9 cellular contexts compared by ENCODE assay signal in genomic region chr3:111967071-111967470, GRCh38. TPM values are rescaled to one million over a fixed set of nuclear protein-coding genes. Genes with fewer than 3 reads are reported as not detected.
DNase-seq lines count a peak whose midpoint lies in the region; ATAC-seq, FAIRE-seq and TF ChIP-seq lines count a peak whose summit lies in the region.
"Had no signal": no experiment of that assay in that cellular context is flagged by ENCODE, and none has a peak within 500 bp of the region (broad histone marks: within the 10 kb centered on the region; RNA-seq: fewer than 3 reads in every experiment).

No MANE protein-coding gene starts in this region.

- POLR2A ChIA-PET in K562 (lab: Yijun Ruan, JAX) = no interaction called here
- POLR2A ChIA-PET in HepG2 (lab: Yijun Ruan, JAX) = interaction anchor here (2.0 kb wide), 1 partner anchor 12 kb away, joined by 8 read pairs; the partner anchor contains the start of gene ABHD10

- no peak overlapping the region; the same call in 1 of the 2 replicates for H2AFZ ChIP-seq in Karpas-422 (ENCODE audit: low read length)
- no peak overlapping the region for H2AFZ ChIP-seq in K562 (ENCODE audit: low read depth, low read length)
- H2AFZ ChIP-seq in HepG2 (ENCODE audit: low read length) = no peak overlapping the region

- H3K36me3 ChIP-seq in Karpas-422 (ENCODE audit: insufficient read depth, low read length) = no peaks in the 10 kb centered on the region
- H3K36me3 ChIP-seq in K562 (ENCODE audit: control insufficient read depth, insufficient read depth, low read length) = no peaks in the 10 kb centered on the region
- H3K36me3 ChIP-seq in HepG2 (replicated peaks in 1 of 2; ENCODE audit: control insufficient read depth in 1 of 2, insufficient read depth in 2 of 2, low read length in 2 of 2) = peaks cover 4 to 5% of the 10 kb centered on the region in 2 experiments; a peak in 3 of 5 replicates
- H3K36me3 ChIP-seq in thyroid gland = no peaks in the 10 kb centered on the region

- no peak for TF ChIP-seq EP300 in K562 (IDR thresholded peaks at IDR 0.05; ENCODE audit: low read length)
- TF ChIP-seq EP300 in HepG2 (IDR thresholded peaks at IDR 0.05; ENCODE audit: low read depth in 2 of 2, low read length in 2 of 2) = no peak
- no peak for TF ChIP-seq EP300 in HepG2 (CRISPR knock-in tag; IDR thresholded peaks at IDR 0.05; ENCODE audit: borderline replicate concordance)

- H3K4me1 ChIP-seq in Karpas-422 (ENCODE audit: low read length) (peaks cover 30% of the 10 kb centered on the region), K562 (replicated peaks in 1 of 2; ENCODE audit: control insufficient read depth in 2 of 2, insufficient read depth in 2 of 2, low read length in 2 of 2) (no peaks in the 10 kb centered on the region), HepG2 (ENCODE audit: insufficient read depth, low read length) (peaks cover 10% of the 10 kb centered on the region), thyroid gland (peaks cover 24 to 36% of the 10 kb centered on the region in 2 donors)

- H3K9me3 ChIP-seq in Karpas-422 (ENCODE audit: low read length) (no peaks in the 10 kb centered on the region), K562 (replicated peaks; ENCODE audit: control insufficient read depth, insufficient read depth, low read depth, low read length) (no peaks in the 10 kb centered on the region), HepG2 (ENCODE audit: low read length) (no peaks in the 10 kb centered on the region), thyroid gland (no peaks in the 10 kb centered on the region)
- H3K9me3 ChIP-seq: mucosa of descending colon had no signal

- H3K9me2 ChIP-seq in Karpas-422 (replicated peaks; ENCODE audit: insufficient read depth, low read length) = no peaks in the 10 kb centered on the region

- H3K27me3 ChIP-seq in Karpas-422 (ENCODE audit: low read length) = no peaks in the 10 kb centered on the region
- no peaks in the 10 kb centered on the region; a peak in 2 of 5 replicates for H3K27me3 ChIP-seq in K562 (ENCODE audit: control insufficient read depth in 2 of 2, insufficient read depth in 2 of 2, low read length in 2 of 2)
- no peaks in the 10 kb centered on the region for H3K27me3 ChIP-seq in HepG2 (ENCODE audit: control insufficient read depth in 1 of 2, insufficient read depth in 2 of 2, low read length in 2 of 2)
- no peaks in the 10 kb centered on the region for H3K27me3 ChIP-seq in thyroid gland

- ATAC-seq in K562 (no peak), HepG2 (no peak; the same call in 2 of the 3 replicates), GM21447 (IDR thresholded peaks at IDR 0.05; ENCODE audit: unreplicated experiment) (no peak)

- H3K4me3 ChIP-seq in Karpas-422 (ENCODE audit: low read length) (no peak overlapping the region), K562 (no peak overlapping the region), HepG2 (replicated peaks in 1 of 3; ENCODE audit: insufficient read depth in 1 of 3, low read depth in 2 of 3, low read length in 3 of 3) (no peak overlapping the region), thyroid gland (replicated peaks in 1 of 3) (no peak overlapping the region)
- H3K4me3 ChIP-seq: mucosa of descending colon had no signal

- H3K4me2 ChIP-seq in Karpas-422 (ENCODE audit: low read depth, low read length, poor library complexity, severe bottlenecking) = peak overlapping the region; percentile 53
- no peak overlapping the region for H3K4me2 ChIP-seq in K562 (ENCODE audit: insufficient read depth, low read length)
- no peak overlapping the region for H3K4me2 ChIP-seq in HepG2 (ENCODE audit: low read depth, low read length)

- TF ChIP-seq POLR2A in K562 (conservative IDR thresholded peaks at IDR 0.05) = no peak
- no peak for TF ChIP-seq POLR2A in HepG2 (IDR thresholded peaks at IDR 0.05; ENCODE audit: insufficient read depth in 1 of 2, low read depth in 2 of 2, low read length in 2 of 2)
- TF ChIP-seq POLR2A in thyroid gland (IDR thresholded peaks at IDR 0.05) = no peak

- TF ChIP-seq RAD21 in K562 (CRISPR knock-in tag; conservative IDR thresholded peaks at IDR 0.05 in 1 of 2, IDR thresholded peaks at IDR 0.05 in 1 of 2) (no peak), HepG2 (CRISPR knock-in tag; IDR thresholded peaks at IDR 0.05) (no peak)

- H3K27ac ChIP-seq in Karpas-422 (ENCODE audit: low read length) = no peak overlapping the region
- H3K27ac ChIP-seq in K562 (ENCODE audit: extremely low read depth, low read depth, low read length) = no peak overlapping the region
- no peak overlapping the region for H3K27ac ChIP-seq in HepG2 (ENCODE audit: extremely low read length, insufficient read depth, low read length)
- peak overlapping the region; percentile 6 to 61 (median 29) for H3K27ac ChIP-seq in thyroid gland

- DNase-seq in Karpas-422 (no peak), K562 (ENCODE audit: extremely low read depth in 1 of 4, low spot score in 3 of 4) (no peak), HepG2 (ENCODE audit: low spot score) (no peak), thyroid gland (no peak), glomerular visceral epithelial cell (ENCODE audit: extremely low spot score) (no peak), NCI-H2227 (lab: John Stamatoyannopoulos, UW; ENCODE audit: unreplicated experiment) (no peak)

- H4K20me1 ChIP-seq in Karpas-422 (ENCODE audit: insufficient read depth, low read depth, low read length) = no peaks in the 10 kb centered on the region
- no peaks in the 10 kb centered on the region for H4K20me1 ChIP-seq in K562 (replicated peaks; ENCODE audit: control insufficient read depth, insufficient read depth, low read length)
- H4K20me1 ChIP-seq in HepG2 (ENCODE audit: insufficient read depth, low read length) = no peaks in the 10 kb centered on the region

- H3K9me1 ChIP-seq in K562 (ENCODE audit: control insufficient read depth, insufficient read depth, low read length) = no peaks in the 10 kb centered on the region

- FAIRE-seq in K562 (lab: Jason Lieb, UNC) = no peak
- no peak for FAIRE-seq in HepG2 (lab: Jason Lieb, UNC)

- TF ChIP-seq CTCF in K562 (IDR thresholded peaks at IDR 0.05 in 2 of 3, conservative IDR thresholded peaks at IDR 0.05 in 1 of 3; ENCODE audit: insufficient read depth in 2 of 3, low read depth in 1 of 3, low read length in 3 of 3) (no peak), HepG2 (CRISPR knock-in tag; IDR thresholded peaks at IDR 0.05) (no peak), thyroid gland (IDR thresholded peaks at IDR 0.05) (no peak)

- intact Hi-C loops in K562 (cut with micrococcal nuclease) = loop anchor here (1.0 kb wide), 1 partner anchor 250 kb away; no protein-coding TSS in a partner anchor
- intact Hi-C loops in HepG2 (cut with micrococcal nuclease; ENCODE audit: unreplicated experiment) = loop anchor here (1.0 kb wide), 4 partner anchors 72 to 298 kb away; no protein-coding TSS in a partner anchor
- intact Hi-C loops in thyroid gland (cut with DNase I) = loop anchor here (5.0 kb wide), 1 partner anchor 250 kb away; no protein-coding TSS in a partner anchor

- CTCF ChIA-PET in K562 (lab: Yijun Ruan, JAX; ENCODE audit: low intra/inter-chr PET ratio) = interaction anchor here (0.6 to 2.1 kb wide), 4 partner anchors 249 to 682 kb away, joined by 4 to 8 read pairs (median 6); no protein-coding TSS in a partner anchor
- CTCF ChIA-PET in HepG2 (lab: Yijun Ruan, JAX; ENCODE audit: low intra/inter-chr PET ratio, low total read pairs) = interaction anchor here (1.6 to 6.1 kb wide), 3 partner anchors 72 to 298 kb away, joined by 6 to 79 read pairs (median 9); no protein-coding TSS in a partner anchor

- WGBS in K562 (ENCODE audit: insufficient coverage, low coverage, missing lambda C conversion rate) = 5% methylated on average over 3 of the region's 3 CpGs
- 29% methylated on average over 3 of the region's 3 CpGs for WGBS in HepG2 (ENCODE audit: low lambda C conversion rate)
- WGBS in thyroid gland, 2 donors = 44 to 45% methylated on average over 3 of the region's 3 CpGs

- H3K9ac ChIP-seq in Karpas-422 (ENCODE audit: low read length) (no peak overlapping the region), K562 (ENCODE audit: insufficient read depth in 1 of 2, low read depth in 2 of 2, low read length in 2 of 2) (no peak overlapping the region), HepG2 (ENCODE audit: insufficient read depth, low read depth, low read length) (no peak overlapping the region)

- BruUV-seq in K562 (replicated peaks; lab: Mats Ljungman, UMichigan) = no TSS peak
- no TSS peak for BruUV-seq in HepG2 (replicated peaks; lab: Mats Ljungman, UMichigan)

- H3K79me2 ChIP-seq in Karpas-422 (ENCODE audit: low read length) (no peaks in the 10 kb centered on the region), K562 (ENCODE audit: control insufficient read depth, insufficient read depth, low read length) (no peaks in the 10 kb centered on the region), HepG2 (ENCODE audit: insufficient read depth, low read length) (no peaks in the 10 kb centered on the region)

- in situ Hi-C loops in K562 (cut with MboI) (no loop called here), HepG2 (cut with HindIII; ENCODE audit: extremely low pct_ligation_motif_present, low pct_unique_long_range_greater_than_20kb) (no loop called here)

RNA-seq across cellular contexts. Expression of gene ABHD10, which starts 11.8 kb away (rescaled TPM):
- 20.0 and 52.4 TPM in 2 replicates for total RNA-seq in Karpas-422 (2014; rRNA removed; shearing (Covaris generic); ENCODE audit: low replicate concordance)
- total RNA-seq in K562 (2011; cell fraction: chromatin; rRNA removed; ENCODE audit: low replicate concordance) = 5.6 and 18.7 TPM in 2 replicates
- total RNA-seq in K562 (2011; cell fraction: nucleolus; rRNA removed) = 3.6 and 4.3 TPM in 2 replicates
- total RNA-seq in K562 (2011; cell fraction: nucleoplasm; rRNA removed) = 8.4 and 15.9 TPM in 2 replicates
- 10.1 and 11.4 TPM in 2 replicates for total RNA-seq in K562 (2014; rRNA removed)
- total RNA-seq in K562 (2014; rRNA removed; fragmentation: Illumina TruSeq; extraction: Trizol) = 14.8 and 17.5 TPM in 2 replicates
- 12.7 and 14.1 TPM in 2 replicates for total RNA-seq in K562 (2015; rRNA removed; fragmentation: Illumina TruSeq; extraction: Trizol)
- 17.4 and 19.5 TPM in 2 replicates for total RNA-seq in K562 (2021)
- 29.5 and 29.7 TPM in 2 replicates for polyA plus RNA-seq in K562 (2011; rRNA removed)
- polyA plus RNA-seq in K562 (2011; cell fraction: cytosol; rRNA removed) = 6.8 and 11.7 TPM in 2 replicates
- polyA plus RNA-seq in K562 (2011; cell fraction: nucleus; rRNA removed) = 10.6 and 15.1 TPM in 2 replicates
- polyA plus RNA-seq in K562 (2012) = 10.8 and 12.4 TPM in 2 replicates
- 11.5 and 15.8 TPM in 2 replicates for polyA plus RNA-seq in K562 (2014; fragmentation: Illumina TruSeq; extraction: Trizol)
- 1 to 10 TPM; 6.1 to 9.9 TPM for polyA plus RNA-seq in K562 (2014; fragmentation: Nextera tagmentation; extraction: Ambion mirVana)
- polyA plus RNA-seq in K562 (2014; rRNA removed) = 11.5 and 11.8 TPM in 2 replicates
- polyA minus RNA-seq in K562 (2011; rRNA and poly(A)+ RNA removed) = 40.5 and 49.7 TPM in 2 replicates
- polyA minus RNA-seq in K562 (2011; cell fraction: cytosol; rRNA and poly(A)+ RNA removed) = 10.4 and 14.7 TPM in 2 replicates
- polyA minus RNA-seq in K562 (2011; cell fraction: nucleus; rRNA and poly(A)+ RNA removed) = 7.8 and 16.7 TPM in 2 replicates
- total RNA-seq in HepG2 (2016; rRNA removed; fragmentation: Illumina TruSeq; extraction: Trizol) = 50.2 and 84.8 TPM in 2 replicates
- 3.8 and 4.5 TPM in 2 replicates for total RNA-seq in HepG2 (2016; cell fraction: cytosol; rRNA removed; fragmentation: Illumina TruSeq; extraction: Trizol; ENCODE audit: low read depth)
- 50.2 and 84.9 TPM in 2 replicates for total RNA-seq in HepG2 (2016; cell fraction: insoluble cytoplasmic fraction; rRNA removed; fragmentation: Illumina TruSeq; extraction: Trizol)
- total RNA-seq in HepG2 (2016; cell fraction: membrane; rRNA removed; fragmentation: Illumina TruSeq; extraction: Trizol) = 13.5 and 16.1 TPM in 2 replicates
- 27.8 and 30.5 TPM in 2 replicates for total RNA-seq in HepG2 (2016; cell fraction: nucleus; rRNA removed; fragmentation: Illumina TruSeq; extraction: Trizol)
- polyA plus RNA-seq in HepG2 (2011; rRNA removed) = 16.7 and 22.8 TPM in 2 replicates
- 9.7 and 13.8 TPM in 2 replicates for polyA plus RNA-seq in HepG2 (2011; cell fraction: cytosol; rRNA removed)
- 7.1 and 8.8 TPM in 2 replicates for polyA plus RNA-seq in HepG2 (2011; cell fraction: nucleus; rRNA removed)
- polyA plus RNA-seq in HepG2 (2012) = 16.3 and 20.8 TPM in 2 replicates
- 2.6 and 3.0 TPM in 2 replicates for polyA plus RNA-seq in HepG2 (2016; cell fraction: cytosol; fragmentation: Illumina TruSeq; extraction: Trizol; ENCODE audit: low read depth)
- 62.4 and 64.2 TPM in 2 replicates for polyA plus RNA-seq in HepG2 (2016; cell fraction: insoluble cytoplasmic fraction; fragmentation: Illumina TruSeq; extraction: Trizol; ENCODE audit: low read depth)
- polyA plus RNA-seq in HepG2 (2016; cell fraction: membrane; fragmentation: Illumina TruSeq; extraction: Trizol; ENCODE audit: low read depth) = 7.6 and 8.6 TPM in 2 replicates
- polyA plus RNA-seq in HepG2 (2016; cell fraction: nucleus; fragmentation: Illumina TruSeq; extraction: Trizol; ENCODE audit: insufficient read depth, low read depth) = 33.2 and 36.3 TPM in 2 replicates
- 18.4 and 19.3 TPM in 2 replicates for polyA minus RNA-seq in HepG2 (2011; rRNA and poly(A)+ RNA removed; ENCODE audit: low replicate concordance)
- polyA minus RNA-seq in HepG2 (2011; cell fraction: cytosol; rRNA and poly(A)+ RNA removed) = 20.8 and 25.8 TPM in 2 replicates
- 22.8 and 24.7 TPM in 2 replicates for polyA minus RNA-seq in HepG2 (2011; cell fraction: nucleus; rRNA and poly(A)+ RNA removed)
- 10 to 100 TPM; 40.8 to 54.9 (median 50.6) TPM for total RNA-seq in thyroid gland

RNA-seq across cellular contexts. Expression of gene TAGLN3, which starts 31.7 kb away (rescaled TPM):
- total RNA-seq in Karpas-422 (2014; rRNA removed; shearing (Covaris generic); ENCODE audit: low replicate concordance) = not detected in 2 replicates
- total RNA-seq in K562 (2011; cell fraction: chromatin; rRNA removed; ENCODE audit: low replicate concordance) = not detected in 2 replicates
- not detected in 2 replicates for total RNA-seq in K562 (2011; cell fraction: nucleolus; rRNA removed)
- total RNA-seq in K562 (2011; cell fraction: nucleoplasm; rRNA removed) = not detected in 2 replicates
- not detected in 2 replicates for total RNA-seq in K562 (2014; rRNA removed)
- total RNA-seq in K562 (2014; rRNA removed; fragmentation: Illumina TruSeq; extraction: Trizol) = not detected in 2 replicates
- total RNA-seq in K562 (2015; rRNA removed; fragmentation: Illumina TruSeq; extraction: Trizol) = not detected in 2 replicates
- total RNA-seq in K562 (2021) = not detected in 2 replicates
- 0.06 TPM in 1 of 2 replicates, not detected in the other for polyA plus RNA-seq in K562 (2011; rRNA removed)
- 0.09 and 0.15 TPM in 2 replicates for polyA plus RNA-seq in K562 (2011; cell fraction: cytosol; rRNA removed)
- polyA plus RNA-seq in K562 (2011; cell fraction: nucleus; rRNA removed) = 0.30 TPM in 1 of 2 replicates, not detected in the other
- polyA plus RNA-seq in K562 (2012) = not detected in 2 replicates
- polyA plus RNA-seq in K562 (2014; fragmentation: Illumina TruSeq; extraction: Trizol) = not detected in 2 replicates
- polyA plus RNA-seq in K562 (2014; fragmentation: Nextera tagmentation; extraction: Ambion mirVana) = under 1 TPM in 1 of 2 experiments, not detected in 1; 0.06 TPM
- polyA plus RNA-seq in K562 (2014; rRNA removed) = not detected in 2 replicates
- polyA minus RNA-seq in K562 (2011; rRNA and poly(A)+ RNA removed) = not detected in 2 replicates
- not detected in 2 replicates for polyA minus RNA-seq in K562 (2011; cell fraction: cytosol; rRNA and poly(A)+ RNA removed)
- not detected in 2 replicates for polyA minus RNA-seq in K562 (2011; cell fraction: nucleus; rRNA and poly(A)+ RNA removed)
- total RNA-seq in HepG2 (2016; rRNA removed; fragmentation: Illumina TruSeq; extraction: Trizol) = 0.80 and 0.91 TPM in 2 replicates
- total RNA-seq in HepG2 (2016; cell fraction: cytosol; rRNA removed; fragmentation: Illumina TruSeq; extraction: Trizol; ENCODE audit: low read depth) = 0.40 and 0.71 TPM in 2 replicates
- 0.43 and 0.77 TPM in 2 replicates for total RNA-seq in HepG2 (2016; cell fraction: insoluble cytoplasmic fraction; rRNA removed; fragmentation: Illumina TruSeq; extraction: Trizol)
- 0.34 and 0.86 TPM in 2 replicates for total RNA-seq in HepG2 (2016; cell fraction: membrane; rRNA removed; fragmentation: Illumina TruSeq; extraction: Trizol)
- not detected in 2 replicates for total RNA-seq in HepG2 (2016; cell fraction: nucleus; rRNA removed; fragmentation: Illumina TruSeq; extraction: Trizol)
- 0.51 and 0.60 TPM in 2 replicates for polyA plus RNA-seq in HepG2 (2011; rRNA removed)
- polyA plus RNA-seq in HepG2 (2011; cell fraction: cytosol; rRNA removed) = 0.35 and 0.43 TPM in 2 replicates
- polyA plus RNA-seq in HepG2 (2011; cell fraction: nucleus; rRNA removed) = 0.45 and 0.47 TPM in 2 replicates
- not detected in 2 replicates for polyA plus RNA-seq in HepG2 (2012)
- 0.47 and 0.54 TPM in 2 replicates for polyA plus RNA-seq in HepG2 (2016; cell fraction: cytosol; fragmentation: Illumina TruSeq; extraction: Trizol; ENCODE audit: low read depth)
- 0.81 and 0.86 TPM in 2 replicates for polyA plus RNA-seq in HepG2 (2016; cell fraction: insoluble cytoplasmic fraction; fragmentation: Illumina TruSeq; extraction: Trizol; ENCODE audit: low read depth)
- polyA plus RNA-seq in HepG2 (2016; cell fraction: membrane; fragmentation: Illumina TruSeq; extraction: Trizol; ENCODE audit: low read depth) = 0.52 and 0.73 TPM in 2 replicates
- 0.87 TPM in 1 of 2 replicates, not detected in the other for polyA plus RNA-seq in HepG2 (2016; cell fraction: nucleus; fragmentation: Illumina TruSeq; extraction: Trizol; ENCODE audit: insufficient read depth, low read depth)
- polyA minus RNA-seq in HepG2 (2011; rRNA and poly(A)+ RNA removed; ENCODE audit: low replicate concordance) = 0.44 TPM in 1 of 2 replicates, not detected in the other
- not detected in 2 replicates for polyA minus RNA-seq in HepG2 (2011; cell fraction: cytosol; rRNA and poly(A)+ RNA removed)
- not detected in 2 replicates for polyA minus RNA-seq in HepG2 (2011; cell fraction: nucleus; rRNA and poly(A)+ RNA removed)
- 1 to 10 TPM in 1 of 4 donors, under 1 TPM in 1, not detected in 2; 0.22 to 2.6 TPM for total RNA-seq in thyroid gland
- total RNA-seq: subcutaneous adipose tissue had no signal

Comparison
In these comparisons a context has a peak if more than half of its experiments do, and no peak if none do; other contexts are left out.
1. H3K27ac ChIP-seq: peak in thyroid gland (3 of 3); none in Karpas-422 (single experiment), K562 (single experiment) and HepG2 (single experiment).